ENCODE assay signal across 20 cellular contexts in the genomic region with DNA sequence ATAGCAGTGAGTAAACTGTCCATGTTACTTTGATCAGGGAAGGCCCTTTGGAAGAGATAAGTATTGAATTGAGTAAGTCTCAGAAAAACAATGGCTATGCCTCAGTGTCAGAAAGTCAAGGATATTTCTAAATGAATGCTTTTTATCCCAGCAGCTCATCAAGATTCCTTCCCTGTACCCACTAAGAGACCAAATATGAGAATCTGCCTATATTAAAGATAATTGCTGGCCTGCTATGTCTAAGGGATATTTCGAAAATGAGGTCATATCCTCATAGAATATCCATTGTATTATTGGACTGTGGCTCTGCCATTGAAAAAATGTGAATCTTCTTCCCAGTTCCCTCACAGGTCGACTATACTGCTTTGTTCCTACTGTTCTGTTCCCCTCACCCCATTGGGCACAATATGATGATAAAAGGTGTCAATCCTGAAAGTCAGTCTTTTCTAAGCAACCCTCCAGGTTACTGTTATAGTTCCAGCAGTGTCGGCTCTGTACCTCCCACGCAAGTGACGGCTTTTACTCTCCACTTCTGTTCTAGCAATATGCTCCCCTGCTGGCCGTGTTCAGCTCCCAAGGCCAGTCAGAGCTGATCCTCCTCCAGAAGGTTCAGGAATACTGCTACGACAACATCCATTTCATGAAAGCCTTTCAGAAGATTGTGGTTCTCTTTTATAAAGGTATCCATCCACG. TPM values are rescaled to one million over a fixed set of nuclear protein-coding genes. Genes with fewer than 3 reads are reported as not detected.
DNase-seq lines count a peak whose midpoint lies in the region; ATAC-seq and TF ChIP-seq lines count a peak whose summit lies in the region.
"Had no signal": no experiment of that assay in that cellular context is flagged by ENCODE, and none has a peak within 500 bp of the region (broad histone marks: within the 10 kb centered on the region; RNA-seq: fewer than 3 reads in every experiment).

No MANE protein-coding gene starts in this region.

- no peak overlapping the region for H3K4me2 ChIP-seq in neural progenitor cell

- in situ Hi-C loops in GM13976 (cut with MboI; ENCODE audit: low sequenced_read_pairs, unreplicated experiment): no loop called here

- no peak overlapping the region for H3K4me3 Mint-ChIP-seq in neural progenitor cell
- H3K4me3 Mint-ChIP-seq: activated naive CD4-positive, alpha-beta T cell treated with anti-CD3 and anti-CD28 coated beads, Interleukin-2, amount 50 U/mL, for 24 hours; natural killer cell treated with Interleukin-12 subunit alpha and Interleukin-12 subunit beta and Interleukin-15 and Interleukin-18, amount 100 ng/mL, for 72 hours; stimulated activated naive CD8-positive, alpha-beta T cell treated with anti-CD3 and anti-CD28 coated beads, Interleukin-15, Interleukin-2, amounts not matched to agents 100 ng/mL and 50 ng/mL, for 24 hours had no signal

- H3K36me3 Mint-ChIP-seq in neural progenitor cell: peaks cover 50% of the 10 kb centered on the region

- H3K4me3 ChIP-seq in AG10803 (ENCODE audit: low read length) (no peak overlapping the region), neural progenitor cell (no peak overlapping the region), MG63 (no peak overlapping the region)
- H3K4me3 ChIP-seq: cardiac muscle cell, vagina had no signal

- H3K4me1 ChIP-seq in neural progenitor cell: peaks cover 1% of the 10 kb centered on the region
- H3K4me1 ChIP-seq: vagina had no signal

- peaks cover 12% of the 10 kb centered on the region for H3K36me3 ChIP-seq in neural progenitor cell
- H3K36me3 ChIP-seq in MG63: peaks cover 82% of the 10 kb centered on the region

- peaks cover 16% of the 10 kb centered on the region for H3K4me1 Mint-ChIP-seq in neural progenitor cell

- H3F3A ChIP-seq in neural progenitor cell (ENCODE audit: low read depth): no peaks in the 10 kb centered on the region

- H3K27ac ChIP-seq in neural progenitor cell: no peak overlapping the region
- H3K27ac ChIP-seq: cardiac muscle cell, vagina had no signal

- H3K27me3 ChIP-seq in neural progenitor cell (no peaks in the 10 kb centered on the region), MG63 (no peaks in the 10 kb centered on the region)
- H3K27me3 ChIP-seq: cardiac muscle cell, vagina had no signal

- no peaks in the 10 kb centered on the region for H3K9me3 ChIP-seq in neural progenitor cell (ENCODE audit: low read depth)
- H3K9me3 ChIP-seq in MG63: no peaks in the 10 kb centered on the region
- H3K9me3 ChIP-seq: vagina had no signal

- ATAC-seq in HG02970 (IDR thresholded peaks at IDR 0.05; ENCODE audit: low FRiP score, unreplicated experiment) (no peak), GM21390 (IDR thresholded peaks at IDR 0.05; ENCODE audit: unreplicated experiment) (no peak)
- ATAC-seq: natural killer cell treated with Interleukin-12 subunit alpha and Interleukin-12 subunit beta and Interleukin-15 and Interleukin-18, amount 100 ng/mL, for 72 hours; Panc1 had no signal

- H4K20me1 ChIP-seq in neural progenitor cell (ENCODE audit: low read depth): no peaks in the 10 kb centered on the region

- H3K9me3 Mint-ChIP-seq in neural progenitor cell: no peaks in the 10 kb centered on the region
- H3K9me3 Mint-ChIP-seq: activated naive CD4-positive, alpha-beta T cell treated with anti-CD3 and anti-CD28 coated beads, Interleukin-2, amount 50 U/mL, for 24 hours; natural killer cell treated with Interleukin-12 subunit alpha and Interleukin-12 subunit beta and Interleukin-15 and Interleukin-18, amount 100 ng/mL, for 72 hours; stimulated activated naive CD8-positive, alpha-beta T cell treated with anti-CD3 and anti-CD28 coated beads, Interleukin-15, Interleukin-2, amounts not matched to agents 100 ng/mL and 50 ng/mL, for 24 hours had no signal

- no peak overlapping the region for H3K9ac ChIP-seq in neural progenitor cell

- H3K27ac Mint-ChIP-seq in neural progenitor cell: peak overlapping the region; percentile 52
- H3K27ac Mint-ChIP-seq: activated naive CD4-positive, alpha-beta T cell treated with anti-CD3 and anti-CD28 coated beads, Interleukin-2, amount 50 U/mL, for 24 hours; natural killer cell treated with Interleukin-12 subunit alpha and Interleukin-12 subunit beta and Interleukin-15 and Interleukin-18, amount 100 ng/mL, for 72 hours; stimulated activated naive CD8-positive, alpha-beta T cell treated with anti-CD3 and anti-CD28 coated beads, Interleukin-15, Interleukin-2, amounts not matched to agents 100 ng/mL and 50 ng/mL, for 24 hours had no signal

- TF ChIP-seq CTCF in AG10803 (conservative IDR thresholded peaks at IDR 0.05; ENCODE audit: low read length): no peak
- TF ChIP-seq CTCF in neural progenitor cell (IDR thresholded peaks at IDR 0.05): no peak
- TF ChIP-seq CTCF in GM13976 (IDR thresholded peaks at IDR 0.05; ENCODE audit: borderline replicate concordance, control extremely low read depth, extremely low read depth, insufficient read depth, missing control alignments): no peak

- DNase-seq in AG10803 (ENCODE audit: low read depth) (peak; percentile 69), NCI-H226 (peak; percentile 47), dedifferentiated amniotic fluid mesenchymal stem cell (ENCODE audit: extremely low spot score) (peak; percentile 16), neural progenitor cell (ENCODE audit: low spot score) (no peak), GM13976 (ENCODE audit: low spot score) (no peak), MG63 (no peak)
- DNase-seq: activated CD4-positive, alpha-beta T cell treated with anti-CD3 and anti-CD28 coated beads, Interleukin-2, amount 50 U/mL, for 1 hour; Calu3; GF-D8; H7; NCI-H2107; NCI-H748 treated with DMSO at 0.1 percent for 48 hours had no signal

- no peaks in the 10 kb centered on the region for H3K79me2 ChIP-seq in neural progenitor cell (ENCODE audit: low read depth)

- no peak overlapping the region for H2AFZ ChIP-seq in neural progenitor cell (replicated peaks)

- H3K27me3 Mint-ChIP-seq in neural progenitor cell (ENCODE audit: insufficient read depth, low read depth): no peaks in the 10 kb centered on the region
- H3K27me3 Mint-ChIP-seq: activated naive CD4-positive, alpha-beta T cell treated with anti-CD3 and anti-CD28 coated beads, Interleukin-2, amount 50 U/mL, for 24 hours; natural killer cell treated with Interleukin-12 subunit alpha and Interleukin-12 subunit beta and Interleukin-15 and Interleukin-18, amount 100 ng/mL, for 72 hours; stimulated activated naive CD8-positive, alpha-beta T cell treated with anti-CD3 and anti-CD28 coated beads, Interleukin-15, Interleukin-2, amounts not matched to agents 100 ng/mL and 50 ng/mL, for 24 hours had no signal

RNA-seq across cellular contexts. Expression of gene BZW2, which starts 51.7 kb away (rescaled TPM):
- total RNA-seq in neural progenitor cell (ENCODE audit: low replicate concordance): 100 and 126 TPM in 2 replicates
- total RNA-seq in MG63 (2014; rRNA removed; shearing (Covaris generic); ENCODE audit: low replicate concordance): 120 and 182 TPM in 2 replicates

RNA-seq across cellular contexts. Expression of gene ANKMY2, which starts 52.1 kb away (rescaled TPM):
- 47.7 and 68.5 TPM in 2 replicates for total RNA-seq in neural progenitor cell (ENCODE audit: low replicate concordance)
- 18.5 and 21.0 TPM in 2 replicates for total RNA-seq in MG63 (2014; rRNA removed; shearing (Covaris generic); ENCODE audit: low replicate concordance)

RNA-seq across cellular contexts. Expression of gene TSPAN13, which starts 55.9 kb away (rescaled TPM):
- 25.6 and 41.2 TPM in 2 replicates for total RNA-seq in neural progenitor cell (ENCODE audit: low replicate concordance)
- 1.2 and 5.0 TPM in 2 replicates for total RNA-seq in MG63 (2014; rRNA removed; shearing (Covaris generic); ENCODE audit: low replicate concordance)

Comparison
In these comparisons a context has a peak if more than half of its experiments do, and no peak if none do; other contexts are left out.
1. DNase-seq: peak in AG10803 (single experiment), NCI-H226 (single experiment) and dedifferentiated amniotic fluid mesenchymal stem cell (single experiment); none in neural progenitor cell (single experiment), GM13976 (single experiment) and MG63 (single experiment).